ENCODE assay signal across 31 cellular contexts in genomic region chr1:178862864-178863263, GRCh38. TPM values are rescaled to one million over a fixed set of nuclear protein-coding genes. Genes with fewer than 3 reads are reported as not detected.
"Had no signal": no experiment of that assay in that cellular context is flagged by ENCODE, and none has a peak within 500 bp of the region (broad histone marks: within the 10 kb centered on the region; RNA-seq: fewer than 3 reads in every experiment).

No MANE protein-coding gene starts in this region.

- H3K4me1 ChIP-seq: body of pancreas, vagina had no signal

- H3K27me3 ChIP-seq: adrenal gland, body of pancreas, colonic mucosa, dorsolateral prefrontal cortex, transverse colon, vagina had no signal

- H3K27ac ChIP-seq: adrenal gland, body of pancreas, colonic mucosa, dorsolateral prefrontal cortex, vagina had no signal

- H3K9me3 ChIP-seq: adrenal gland, body of pancreas, colonic mucosa, transverse colon, vagina had no signal

- H3K36me3 ChIP-seq: adrenal gland, colonic mucosa, transverse colon had no signal

- H3K27me3 Mint-ChIP-seq: activated naive CD8-positive, alpha-beta T cell; natural killer cell treated with Interleukin-12 subunit alpha and Interleukin-12 subunit beta and Interleukin-15 and Interleukin-18, amount 100 ng/mL, for 72 hours had no signal

- H3K4me3 ChIP-seq: adrenal gland, body of pancreas, colonic mucosa, dorsolateral prefrontal cortex, vagina had no signal

- DNase-seq: activated CD4-positive, alpha-beta T cell treated with anti-CD3 and anti-CD28 coated beads for 1 hour; activated CD4-positive, alpha-beta T cell treated with anti-CD3 and anti-CD28 coated beads, Interleukin-2, amount 50 U/mL, for 1 hour; activated effector memory CD4-positive, alpha-beta T cell treated with Interleukin-2 at 50 U/mL for 16 hours; activated naive CD4-positive, alpha-beta T cell treated with Interleukin-2 at 50 U/mL for 16 hours; activated T-cell treated with anti-CD3 and anti-CD28 coated beads for 4 hours; activated T-cell treated with anti-CD3 and anti-CD28 coated beads, Interleukin-2, amount 50 U/mL, for 72 hours; adrenal gland; aorta; body of pancreas; cerebellar nuclear complex; colonic mucosa; dorsolateral prefrontal cortex; effector memory CD4-positive, alpha-beta T cell; erythroblast; head of caudate nucleus; hypothalamus; immature natural killer cell; kidney; midbrain; posterior cingulate gyrus; small intestine; stimulated activated CD4-positive, alpha-beta T cell treated with anti-CD3 and anti-CD28 coated beads, Interleukin-4, amount 100 ng/mL, for 4 hours; stimulated activated CD8-positive, alpha-beta memory T cell treated with anti-CD3 and anti-CD28 coated beads, Interleukin-4, amount 100 ng/mL, for 48 hours; stimulated activated naive CD4-positive, alpha-beta T cell; T-helper 17 cell; T1000; transverse colon had no signal

- ATAC-seq: activated T-cell treated with anti-CD3 and anti-CD28 coated beads, Interleukin-2, amount 50 U/mL, for 72 hours; body of pancreas; natural killer cell treated with Interleukin-12 subunit alpha and Interleukin-12 subunit beta and Interleukin-15 and Interleukin-18, amount 100 ng/mL, for 72 hours; sciatic nerve; T-helper 17 cell had no signal

- H3K27ac Mint-ChIP-seq: activated naive CD8-positive, alpha-beta T cell; activated T-cell treated with anti-CD3 and anti-CD28 coated beads, Interleukin-2, amount 50 U/mL, for 72 hours; immature natural killer cell; natural killer cell treated with Interleukin-12 subunit alpha and Interleukin-12 subunit beta and Interleukin-15 and Interleukin-18, amount 100 ng/mL, for 72 hours; T-helper 17 cell had no signal

- H3K9me3 Mint-ChIP-seq: activated T-cell treated with anti-CD3 and anti-CD28 coated beads, Interleukin-2, amount 50 U/mL, for 72 hours; natural killer cell treated with Interleukin-12 subunit alpha and Interleukin-12 subunit beta and Interleukin-15 and Interleukin-18, amount 100 ng/mL, for 72 hours had no signal

- H3K4me3 Mint-ChIP-seq: activated naive CD8-positive, alpha-beta T cell; activated T-cell treated with anti-CD3 and anti-CD28 coated beads, Interleukin-2, amount 50 U/mL, for 72 hours; immature natural killer cell; natural killer cell treated with Interleukin-12 subunit alpha and Interleukin-12 subunit beta and Interleukin-15 and Interleukin-18, amount 100 ng/mL, for 72 hours; T-helper 17 cell had no signal

- H3K36me3 Mint-ChIP-seq: natural killer cell treated with Interleukin-12 subunit alpha and Interleukin-12 subunit beta and Interleukin-15 and Interleukin-18, amount 100 ng/mL, for 72 hours had no signal

RNA-seq across cellular contexts. Expression of gene ANGPTL1, which starts 8.0 kb away (rescaled TPM):
- total RNA-seq: activated T-cell treated with anti-CD3 and anti-CD28 coated beads, Interleukin-2, amount 50 U/mL, for 72 hours; natural killer cell treated with Interleukin-12 subunit alpha and Interleukin-12 subunit beta and Interleukin-15 and Interleukin-18, amount 100 ng/mL, for 72 hours; T-helper 17 cell had no signal
- polyA plus RNA-seq: immature natural killer cell had no signal
